11 cellular contexts compared by ENCODE assay signal in genomic region chrX:130098202-130098552, GRCh38. TPM values are rescaled to one million over a fixed set of nuclear protein-coding genes. Genes with fewer than 3 reads are reported as not detected.
A peak's percentile ranks its signal among the peaks of the same experiment; 100 is the strongest.
DNase-seq lines count a peak whose midpoint lies in the region; ATAC-seq and TF ChIP-seq lines count a peak whose summit lies in the region.
"Had no signal": no experiment of that assay in that cellular context is flagged by ENCODE, and none has a peak within 500 bp of the region (broad histone marks: within the 10 kb centered on the region; RNA-seq: fewer than 3 reads in every experiment).

No MANE protein-coding gene starts in this region.

- H2BK5ac ChIP-seq in mesendoderm (ENCODE audit: low read length) = no peak overlapping the region

- DNase-seq in MCF 10A (ENCODE audit: unreplicated experiment) (no peak), mammary epithelial cell (no peak), mesendoderm (no peak), upper lobe of right lung (no peak), 8988T (no peak), nucleus accumbens (lab: John Stamatoyannopoulos, UW) (no peak)
- DNase-seq: NCI-H446 treated with DMSO at 0.1 percent for 48 hours had no signal

- CTCF ChIA-PET in MCF 10A (lab: Yijun Ruan, JAX) = interaction anchor here (0.6 to 1.8 kb wide), 3 partner anchors 12 to 93 kb away, joined by 4 to 9 read pairs (median 4); no protein-coding TSS in a partner anchor
- CTCF ChIA-PET in mammary epithelial cell (lab: Charles Lee; ENCODE audit: low non-redundant PET) = no interaction called here

- TF ChIP-seq CTCF in MCF 10A (IDR thresholded peaks at IDR 0.05; ENCODE audit: unreplicated experiment) (no peak), mammary epithelial cell (conservative IDR thresholded peaks at IDR 0.05 in 1 of 2, IDR thresholded peaks at IDR 0.05 in 1 of 2; ENCODE audit: extremely low read depth in 1 of 2, insufficient read depth in 1 of 2, low read depth in 1 of 2, low read length in 2 of 2) (no peak), upper lobe of right lung (IDR thresholded peaks at IDR 0.05) (no peak)

- H3K79me2 ChIP-seq in mammary epithelial cell (ENCODE audit: insufficient read depth, low read length) = peaks cover 86% of the 10 kb centered on the region
- H3K79me2 ChIP-seq in mesendoderm (ENCODE audit: control insufficient read depth, insufficient read depth, low read length) = no peaks in the 10 kb centered on the region

- no peak for ATAC-seq in activated T-helper 17 cell treated with anti-CD3 and anti-CD28 coated beads, Interleukin-2, amount 50 U/mL, for 72 hours (replicated peaks)
- ATAC-seq in upper lobe of right lung (no peak), GM21723 (IDR thresholded peaks at IDR 0.05; ENCODE audit: unreplicated experiment) (no peak)
- ATAC-seq: sciatic nerve had no signal

- H3K4me1 ChIP-seq in mammary epithelial cell (ENCODE audit: insufficient read depth, low read length) = peaks cover 17% of the 10 kb centered on the region
- H3K4me1 ChIP-seq in mesendoderm (ENCODE audit: control insufficient read depth, low read depth, low read length) = no peaks in the 10 kb centered on the region
- H3K4me1 ChIP-seq in upper lobe of right lung = peaks cover 25% of the 10 kb centered on the region
- H3K4me1 ChIP-seq: HAP-1 had no signal

- no peaks in the 10 kb centered on the region for H3K9me3 ChIP-seq in mammary epithelial cell (replicated peaks; ENCODE audit: insufficient read depth, low read length)
- H3K9me3 ChIP-seq in upper lobe of right lung = no peaks in the 10 kb centered on the region
- H3K9me3 ChIP-seq: HAP-1 had no signal

- no peak overlapping the region for H3K4me3 Mint-ChIP-seq in MCF 10A (ENCODE audit: unreplicated experiment)
- peak overlapping the region; percentile 57 for H3K4me3 Mint-ChIP-seq in activated T-helper 17 cell treated with anti-CD3 and anti-CD28 coated beads, Interleukin-2, amount 50 U/mL, for 72 hours

- H3K27ac ChIP-seq in mammary epithelial cell (ENCODE audit: insufficient read depth, low read depth, low read length) (no peak overlapping the region), mesendoderm (ENCODE audit: low read depth, low read length) (no peak overlapping the region), upper lobe of right lung (peak overlapping the region; percentile 51)

- no peak overlapping the region for H2AK5ac ChIP-seq in mesendoderm (ENCODE audit: low read length)

- peak overlapping the region; percentile 34 for H3K56ac ChIP-seq in mesendoderm (ENCODE audit: low read length)

- H3K23ac ChIP-seq in mesendoderm (ENCODE audit: low read length) = no peak overlapping the region

- H3K27me3 Mint-ChIP-seq in MCF 10A (ENCODE audit: insufficient read depth, unreplicated experiment) = peaks cover 10% of the 10 kb centered on the region
- no peaks in the 10 kb centered on the region for H3K27me3 Mint-ChIP-seq in activated T-helper 17 cell treated with anti-CD3 and anti-CD28 coated beads, Interleukin-2, amount 50 U/mL, for 72 hours

- intact Hi-C loops in MCF 10A (cut with micrococcal nuclease) (no loop called here), mammary epithelial cell (cut with micrococcal nuclease) (no loop called here), upper lobe of right lung (cut with DNase I) (no loop called here)

- no peaks in the 10 kb centered on the region for H3K79me1 ChIP-seq in mesendoderm (ENCODE audit: low read length)

- H3K36me3 ChIP-seq in mammary epithelial cell (ENCODE audit: insufficient read depth, low read length) (no peaks in the 10 kb centered on the region), mesendoderm (ENCODE audit: control insufficient read depth, insufficient read depth, low read length) (no peaks in the 10 kb centered on the region), upper lobe of right lung (no peaks in the 10 kb centered on the region)
- H3K36me3 ChIP-seq: HAP-1 had no signal

- H4K5ac ChIP-seq in mesendoderm (ENCODE audit: low read length) = no peak overlapping the region

- H3K36me3 Mint-ChIP-seq in MCF 10A (ENCODE audit: insufficient read depth, unreplicated experiment) = no peaks in the 10 kb centered on the region
- peaks cover 8% of the 10 kb centered on the region for H3K36me3 Mint-ChIP-seq in activated T-helper 17 cell treated with anti-CD3 and anti-CD28 coated beads, Interleukin-2, amount 50 U/mL, for 72 hours (ENCODE audit: low read depth)

- no peaks in the 10 kb centered on the region for H4K20me1 ChIP-seq in mammary epithelial cell (ENCODE audit: insufficient read depth, low read length)

- no peaks in the 10 kb centered on the region for H3K9me3 Mint-ChIP-seq in MCF 10A (ENCODE audit: unreplicated experiment)
- no peaks in the 10 kb centered on the region for H3K9me3 Mint-ChIP-seq in activated T-helper 17 cell treated with anti-CD3 and anti-CD28 coated beads, Interleukin-2, amount 50 U/mL, for 72 hours

- peak overlapping the region; percentile 35 for H3K27ac Mint-ChIP-seq in MCF 10A (ENCODE audit: low read depth, unreplicated experiment)
- H3K27ac Mint-ChIP-seq in activated T-helper 17 cell treated with anti-CD3 and anti-CD28 coated beads, Interleukin-2, amount 50 U/mL, for 72 hours = peak overlapping the region; percentile 76

- H2AFZ ChIP-seq in mammary epithelial cell (ENCODE audit: low read depth, low read length) = no peak overlapping the region

- no peak overlapping the region for H3K9ac ChIP-seq in mammary epithelial cell (ENCODE audit: insufficient read depth, low read length)
- H3K9ac ChIP-seq in mesendoderm (ENCODE audit: low read length) = no peak overlapping the region

- H3K27me3 ChIP-seq in mammary epithelial cell (ENCODE audit: insufficient read depth, low read length) = no peaks in the 10 kb centered on the region
- H3K27me3 ChIP-seq in mesendoderm (ENCODE audit: insufficient read depth, low read length, poor library complexity) = no peaks in the 10 kb centered on the region
- H3K27me3 ChIP-seq in upper lobe of right lung = no peaks in the 10 kb centered on the region

- H3K18ac ChIP-seq in mesendoderm (ENCODE audit: low read length) = no peak overlapping the region

- H3K4me3 ChIP-seq in mammary epithelial cell (replicated peaks in 1 of 3; ENCODE audit: insufficient read depth in 1 of 3, low read depth in 2 of 3, low read length in 3 of 3) (no peak overlapping the region), mesendoderm (ENCODE audit: low read length) (no peak overlapping the region), upper lobe of right lung (no peak overlapping the region)
- H3K4me3 ChIP-seq: HAP-1 had no signal

- no peak overlapping the region for H4K8ac ChIP-seq in mesendoderm (ENCODE audit: low read depth, low read length)

- POLR2A ChIA-PET in MCF 10A (lab: Yijun Ruan, JAX) = interaction anchor here (0.6 to 1.7 kb wide), 2 partner anchors 11 to 231 kb away, joined by 3 to 6 read pairs; no protein-coding TSS in a partner anchor

- no peak overlapping the region for H3K4ac ChIP-seq in mesendoderm (ENCODE audit: low read depth, low read length)

- no TSS peak for BruUV-seq in MCF 10A (replicated peaks; lab: Mats Ljungman, UMichigan)
- no TSS peak for BruUV-seq in mammary epithelial cell (replicated peaks; lab: Mats Ljungman, UMichigan)

- 43% methylated on average over 5 of the region's 5 CpGs for WGBS in mammary epithelial cell (ENCODE audit: low coverage, missing lambda C conversion rate)
- no CpG with 5 or more reads among the region's 5 CpGs for WGBS in mesendoderm (ENCODE audit: extremely low coverage, insufficient coverage, low lambda C conversion rate)

- no peak overlapping the region for H3K4me2 ChIP-seq in mammary epithelial cell (ENCODE audit: insufficient read depth, low read depth, low read length)
- no peak overlapping the region for H3K4me2 ChIP-seq in mesendoderm (ENCODE audit: low read length)

- no peak overlapping the region for H2BK120ac ChIP-seq in mesendoderm (ENCODE audit: low read depth, low read length)

- in situ Hi-C loops in mammary epithelial cell (cut with MboI; ENCODE audit: low sequenced_read_pairs in 2 of 2) = no loop called here

- peaks cover 5% of the 10 kb centered on the region for H3K4me1 Mint-ChIP-seq in MCF 10A (ENCODE audit: insufficient read depth, unreplicated experiment)
- H3K4me1 Mint-ChIP-seq in activated T-helper 17 cell treated with anti-CD3 and anti-CD28 coated beads, Interleukin-2, amount 50 U/mL, for 72 hours = peaks cover 25% of the 10 kb centered on the region

- H2BK15ac ChIP-seq in mesendoderm (replicated peaks; ENCODE audit: low read depth) = no peak overlapping the region

- dilution Hi-C loops in mammary epithelial cell (cut with HindIII; ENCODE audit: low sequenced_read_pairs) = no loop called here

RNA-seq across cellular contexts. Expression of gene ELF4, which starts 12.1 kb away (rescaled TPM):
- total RNA-seq in MCF 10A (2022) = 19.5 and 23.6 TPM in 2 replicates
- total RNA-seq in mammary epithelial cell = 10 to 100 TPM; 12.3 to 26.3 TPM
- 21.6 TPM for polyA plus RNA-seq in mammary epithelial cell
- 67.5 TPM for polyA minus RNA-seq in mammary epithelial cell
- total RNA-seq in activated T-helper 17 cell treated with anti-CD3 and anti-CD28 coated beads, Interleukin-2, amount 50 U/mL, for 72 hours = 10 to 100 TPM; 23.5 to 25.6 TPM
- polyA plus RNA-seq in mesendoderm (2013, experiment 1 of 2) = 1.9 TPM
- polyA plus RNA-seq in mesendoderm (2013, experiment 2 of 2) = 1.8 TPM
- 23.8 TPM for total RNA-seq in upper lobe of right lung
